ENCODE assay signal across 34 cellular contexts in the genomic region with DNA sequence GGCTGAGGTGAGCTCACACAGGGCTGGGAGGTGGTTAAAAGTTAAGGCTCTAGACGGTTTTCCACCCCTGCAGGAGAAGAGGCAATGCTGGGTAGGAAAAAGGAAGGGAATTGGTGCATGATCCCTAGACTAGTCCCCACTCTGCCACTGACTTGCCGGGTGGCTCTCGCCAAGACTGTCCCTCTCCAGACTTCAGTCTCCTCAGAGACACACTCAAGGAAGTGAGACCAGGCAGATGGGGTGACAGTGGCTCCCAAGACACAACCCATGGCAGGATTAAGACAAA. TPM values are rescaled to one million over a fixed set of nuclear protein-coding genes. Genes with fewer than 3 reads are reported as not detected.
"Had no signal": no experiment of that assay in that cellular context is flagged by ENCODE, and none has a peak within 500 bp of the region (broad histone marks: within the 10 kb centered on the region; RNA-seq: fewer than 3 reads in every experiment).

No MANE protein-coding gene starts in this region.

- H3K27me3 Mint-ChIP-seq: activated B cell treated with CpG ODN at 0.5 μM for 24 hours; activated naive CD8-positive, alpha-beta T cell treated with anti-CD3 and anti-CD28 coated beads, Interleukin-2, amount 10 ng/mL, durations not matched to agents 7 days and 5 days; activated T-cell treated with anti-CD3 and anti-CD28 coated beads, Interleukin-2, amount 50 U/mL, for 24 hours; central memory CD8-positive, alpha-beta T cell; dendritic cell treated with granulocyte-macrophage colony-stimulating factor and Interleukin-4, amounts not matched to agents 40 ng/mL and 50 ng/mL, for 4 days; T-helper 17 cell had no signal

- H3K4me1 ChIP-seq: ascending aorta, breast epithelium, esophagus muscularis mucosa, foreskin keratinocyte, gastrocnemius medialis, heart left ventricle had no signal

- H3K9me3 ChIP-seq: ascending aorta, breast epithelium, esophagus muscularis mucosa, gastrocnemius medialis, heart left ventricle had no signal

- DNase-seq: activated B cell treated with CpG ODN at 0.5 μM for 24 hours; activated CD4-positive, alpha-beta T cell treated with anti-CD3 and anti-CD28 coated beads for 48 hours; activated CD4-positive, alpha-beta T cell treated with anti-CD3 and anti-CD28 coated beads, Interleukin-2, amount 50 U/mL, for 1 hour; activated CD4-positive, alpha-beta T cell treated with anti-CD3 and anti-CD28 coated beads, Interleukin-2, amount 50 U/mL, for 48 hours; activated gamma-delta T cell; activated naive CD4-positive, alpha-beta T cell; activated naive CD4-positive, alpha-beta T cell treated with anti-CD3 and anti-CD28 coated beads, Interleukin-2, amount 10 ng/mL, durations not matched to agents 7 days and 5 days; activated naive CD8-positive, alpha-beta T cell treated with anti-CD3 and anti-CD28 coated beads, Interleukin-2, amount 10 ng/mL, durations not matched to agents 7 days and 5 days; activated T-cell treated with anti-CD3 and anti-CD28 coated beads for 4 hours; activated T-cell treated with anti-CD3 and anti-CD28 coated beads, Interleukin-2, amount 50 U/mL, for 24 hours; activated T-cell treated with anti-CD3 and anti-CD28 coated beads, Interleukin-2, amount 50 U/mL, for 72 hours; dorsolateral prefrontal cortex; effector memory CD4-positive, alpha-beta T cell; erythroblast; foreskin keratinocyte; gastrocnemius medialis; glutamatergic neuron; T-helper 1 cell; T-helper 17 cell had no signal

- H3K4me3 Mint-ChIP-seq: activated B cell treated with CpG ODN at 0.5 μM for 24 hours; activated naive CD4-positive, alpha-beta T cell treated with anti-CD3 and anti-CD28 coated beads, Interleukin-2, amount 10 ng/mL, durations not matched to agents 7 days and 5 days; activated naive CD8-positive, alpha-beta T cell treated with anti-CD3 and anti-CD28 coated beads, Interleukin-2, amount 10 ng/mL, durations not matched to agents 7 days and 5 days; activated T-cell treated with anti-CD3 and anti-CD28 coated beads, Interleukin-2, amount 50 U/mL, for 24 hours; activated T-cell treated with anti-CD3 and anti-CD28 coated beads, Interleukin-2, amount 50 U/mL, for 72 hours; brain; central memory CD8-positive, alpha-beta T cell; dendritic cell treated with granulocyte-macrophage colony-stimulating factor and Interleukin-4, amounts not matched to agents 40 ng/mL and 50 ng/mL, for 4 days; endodermal cell; T-helper 17 cell; T-helper 2 cell treated with Interferon-gamma antibody and Interleukin-4, amounts not matched to agents 5 μg/mL and 100 μg/mL, for 36 hours had no signal

- H3K4me3 ChIP-seq: ascending aorta, breast epithelium, coronary artery, dorsolateral prefrontal cortex, esophagus muscularis mucosa, gastrocnemius medialis, heart left ventricle had no signal

- ATAC-seq: activated CD4-positive, CD25-positive, alpha-beta regulatory T cell treated with anti-CD3 and anti-CD28 coated beads, Interleukin-2, amount 50 U/mL, for 24 hours; activated naive CD4-positive, alpha-beta T cell treated with anti-CD3 and anti-CD28 coated beads, Interleukin-2, amount 50 U/mL, for 72 hours; activated T-cell treated with anti-CD3 and anti-CD28 coated beads, Interleukin-2, amount 50 U/mL, for 72 hours; foreskin keratinocyte; gastrocnemius medialis; heart left ventricle; T-helper 17 cell had no signal

- H3K4me1 Mint-ChIP-seq: brain; central memory CD8-positive, alpha-beta T cell had no signal

- H3K27me3 ChIP-seq: ascending aorta, breast epithelium, dorsolateral prefrontal cortex, esophagus muscularis mucosa, gastrocnemius medialis, heart left ventricle had no signal

- H3K9me3 Mint-ChIP-seq: activated B cell treated with CpG ODN at 0.5 μM for 24 hours; activated naive CD4-positive, alpha-beta T cell treated with anti-CD3 and anti-CD28 coated beads, Interleukin-2, amount 10 ng/mL, durations not matched to agents 7 days and 5 days; activated naive CD4-positive, alpha-beta T cell treated with anti-CD3 and anti-CD28 coated beads, Interleukin-2, amount 50 U/mL, for 72 hours; activated naive CD8-positive, alpha-beta T cell treated with anti-CD3 and anti-CD28 coated beads, Interleukin-2, amount 10 ng/mL, durations not matched to agents 7 days and 5 days; activated T-cell treated with anti-CD3 and anti-CD28 coated beads, Interleukin-2, amount 50 U/mL, for 24 hours; activated T-cell treated with anti-CD3 and anti-CD28 coated beads, Interleukin-2, amount 50 U/mL, for 72 hours; brain; central memory CD8-positive, alpha-beta T cell; T-helper 2 cell treated with Interferon-gamma antibody and Interleukin-4, amounts not matched to agents 5 μg/mL and 100 μg/mL, for 36 hours had no signal

- H3K27ac Mint-ChIP-seq: activated B cell treated with CpG ODN at 0.5 μM for 24 hours; activated naive CD4-positive, alpha-beta T cell treated with anti-CD3 and anti-CD28 coated beads, Interleukin-2, amount 10 ng/mL, durations not matched to agents 7 days and 5 days; activated naive CD8-positive, alpha-beta T cell treated with anti-CD3 and anti-CD28 coated beads, Interleukin-2, amount 10 ng/mL, durations not matched to agents 7 days and 5 days; activated T-cell treated with anti-CD3 and anti-CD28 coated beads, Interleukin-2, amount 50 U/mL, for 24 hours; activated T-cell treated with anti-CD3 and anti-CD28 coated beads, Interleukin-2, amount 50 U/mL, for 72 hours; brain; dendritic cell treated with granulocyte-macrophage colony-stimulating factor and Interleukin-4, amounts not matched to agents 40 ng/mL and 50 ng/mL, for 4 days; endodermal cell; T-helper 17 cell; T-helper 2 cell treated with Interferon-gamma antibody and Interleukin-4, amounts not matched to agents 5 μg/mL and 100 μg/mL, for 36 hours had no signal

- H3K27ac ChIP-seq: ascending aorta, coronary artery, dorsolateral prefrontal cortex, esophagus muscularis mucosa, foreskin keratinocyte, gastrocnemius medialis, heart left ventricle, VCaP had no signal

RNA-seq across cellular contexts. Expression of a gene that starts 19.9 kb away (rescaled TPM):
- total RNA-seq: activated B cell treated with CpG ODN at 0.5 μM for 24 hours; activated naive CD4-positive, alpha-beta T cell treated with anti-CD3 and anti-CD28 coated beads, Interleukin-2, amount 50 U/mL, for 72 hours; activated naive CD8-positive, alpha-beta T cell treated with anti-CD3 and anti-CD28 coated beads, Interleukin-2, amount 10 ng/mL, durations not matched to agents 7 days and 5 days; activated T-cell treated with anti-CD3 and anti-CD28 coated beads, Interleukin-2, amount 50 U/mL, for 72 hours; cardiac septum; cerebellum; dorsolateral prefrontal cortex; endodermal cell; esophagus muscularis mucosa; foreskin keratinocyte; gastrocnemius medialis; T-helper 17 cell had no signal
- polyA plus RNA-seq: foreskin keratinocyte, heart left ventricle had no signal

RNA-seq across cellular contexts. Expression of a gene that starts 50.4 kb away (rescaled TPM):
- total RNA-seq: activated B cell treated with CpG ODN at 0.5 μM for 24 hours; activated naive CD4-positive, alpha-beta T cell treated with anti-CD3 and anti-CD28 coated beads, Interleukin-2, amount 50 U/mL, for 72 hours; activated naive CD8-positive, alpha-beta T cell treated with anti-CD3 and anti-CD28 coated beads, Interleukin-2, amount 10 ng/mL, durations not matched to agents 7 days and 5 days; activated T-cell treated with anti-CD3 and anti-CD28 coated beads, Interleukin-2, amount 50 U/mL, for 72 hours; ascending aorta; breast epithelium; cardiac septum; cerebellum; dorsolateral prefrontal cortex; endodermal cell; esophagus muscularis mucosa; foreskin keratinocyte; gastrocnemius medialis; heart left ventricle; T-helper 17 cell had no signal
- polyA plus RNA-seq: foreskin keratinocyte, heart left ventricle had no signal
